ENCODE assay signal across 8 cellular contexts in genomic region chr14:21191809-21192446, GRCh38. TPM values are rescaled to one million over a fixed set of nuclear protein-coding genes. Genes with fewer than 3 reads are reported as not detected.
DNase-seq lines count a peak whose midpoint lies in the region; ATAC-seq and TF ChIP-seq lines count a peak whose summit lies in the region.

No MANE protein-coding gene starts in this region.

- H3K27ac ChIP-seq in left ventricle myocardium inferior (replicated peaks): no peak overlapping the region
- H3K27ac ChIP-seq in psoas muscle: no peak overlapping the region

- H3K27me3 Mint-ChIP-seq in activated naive CD4-positive, alpha-beta T cell treated with anti-CD3 and anti-CD28 coated beads, Interleukin-2, amount 50 U/mL, for 24 hours: no peaks in the 10 kb centered on the region

- peak; percentile 97 for DNase-seq in DMS 273 (lab: John Stamatoyannopoulos, UW; ENCODE audit: unreplicated experiment)
- peak; percentile 72 to 83 for DNase-seq in Kasumi-1 (lab: John Stamatoyannopoulos, UW)
- DNase-seq in SK-N-DZ (ENCODE audit: low spot score): peak; percentile 90
- peak; percentile 76 for DNase-seq in left ventricle myocardium inferior
- DNase-seq in psoas muscle: peak; percentile 64 to 81

- ATAC-seq in GM21529 (IDR thresholded peaks at IDR 0.05; ENCODE audit: unreplicated experiment) (peak; percentile 94), psoas muscle (peak; percentile 56 to 74 (median 62)), GM19455 (IDR thresholded peaks at IDR 0.05; ENCODE audit: unreplicated experiment) (no peak)

- no peaks in the 10 kb centered on the region for H3K9me3 Mint-ChIP-seq in activated naive CD4-positive, alpha-beta T cell treated with anti-CD3 and anti-CD28 coated beads, Interleukin-2, amount 50 U/mL, for 24 hours

- H3K4me1 ChIP-seq in left ventricle myocardium inferior: peaks cover 14% of the 10 kb centered on the region
- H3K4me1 ChIP-seq in psoas muscle: peaks cover 3% of the 10 kb centered on the region

- peak overlapping the region; percentile 76 for H3K4me3 Mint-ChIP-seq in activated naive CD4-positive, alpha-beta T cell treated with anti-CD3 and anti-CD28 coated beads, Interleukin-2, amount 50 U/mL, for 24 hours

- no peaks in the 10 kb centered on the region for H3K36me3 Mint-ChIP-seq in activated naive CD4-positive, alpha-beta T cell treated with anti-CD3 and anti-CD28 coated beads, Interleukin-2, amount 50 U/mL, for 24 hours

- TF ChIP-seq CTCF in left ventricle myocardium inferior (IDR thresholded peaks at IDR 0.05; ENCODE audit: borderline replicate concordance) (no peak), psoas muscle (IDR thresholded peaks at IDR 0.05) (no peak)

- peak overlapping the region; percentile 41 for H3K27ac Mint-ChIP-seq in activated naive CD4-positive, alpha-beta T cell treated with anti-CD3 and anti-CD28 coated beads, Interleukin-2, amount 50 U/mL, for 24 hours

- H3K4me3 ChIP-seq in left ventricle myocardium inferior (peak overlapping the region; percentile 57), psoas muscle (peak overlapping the region; percentile 52)

- intact Hi-C loops in left ventricle myocardium inferior (cut with micrococcal nuclease): no loop called here
- intact Hi-C loops in psoas muscle (cut with DNase I): no loop called here

- H3K36me3 ChIP-seq in left ventricle myocardium inferior (no peaks in the 10 kb centered on the region), psoas muscle (ENCODE audit: insufficient read depth in 1 of 2, low read depth in 1 of 2) (no peaks in the 10 kb centered on the region)

- WGBS in psoas muscle, 3 donors: 4 to 5% (median 5%) methylated on average over 19 of the region's 19 CpGs

- H3K9me3 ChIP-seq in left ventricle myocardium inferior (replicated peaks): peaks cover 3% of the 10 kb centered on the region
- peaks cover 2% of the 10 kb centered on the region for H3K9me3 ChIP-seq in psoas muscle

- no peaks in the 10 kb centered on the region for H3K27me3 ChIP-seq in left ventricle myocardium inferior (ENCODE audit: low read depth)
- no peaks in the 10 kb centered on the region for H3K27me3 ChIP-seq in psoas muscle (ENCODE audit: insufficient read depth in 3 of 3, low read length in 2 of 3)

- peaks cover 21% of the 10 kb centered on the region for H3K4me1 Mint-ChIP-seq in activated naive CD4-positive, alpha-beta T cell treated with anti-CD3 and anti-CD28 coated beads, Interleukin-2, amount 50 U/mL, for 24 hours

RNA-seq across cellular contexts. Expression of gene OR5AU1, which starts 36.1 kb away (rescaled TPM):
- polyA plus RNA-seq in SK-N-DZ (2014; cell fraction: cytosol; rRNA removed): not detected in 2 replicates
- not detected in 2 replicates for polyA plus RNA-seq in SK-N-DZ (2014; cell fraction: nucleus; rRNA removed)
- total RNA-seq in left ventricle myocardium inferior: not detected
- under 1 TPM in 1 of 4 donors, not detected in 3; 0.32 TPM for total RNA-seq in psoas muscle
- polyA plus RNA-seq in psoas muscle: not detected
